In genomic region chr7:48806731-48807130, GRCh38 we compare ENCODE assay signal across 31 cellular contexts.
"Had no signal": no experiment of that assay in that cellular context is flagged by ENCODE, and none has a peak within 500 bp of the region (broad histone marks: within the 10 kb centered on the region; RNA-seq: fewer than 3 reads in every experiment).

No MANE protein-coding gene starts in this region.

- H3K36me3 ChIP-seq: neutrophil, pancreas, prostate gland, right lobe of liver, sigmoid colon, spleen, suprapubic skin, tibial artery, transverse colon, upper lobe of right lung, uterus had no signal

- H3K9me3 ChIP-seq: neutrophil, pancreas, prostate gland, right lobe of liver, sigmoid colon, spleen, suprapubic skin, testis, tibial artery, transverse colon, upper lobe of right lung, uterus had no signal

- H3K9me3 Mint-ChIP-seq: nephron; neural crest cell; stimulated activated naive CD8-positive, alpha-beta T cell treated with anti-CD3 and anti-CD28 coated beads, Interleukin-15, amount 100 ng/mL, for 72 hours; type B pancreatic cell had no signal

- H3K27ac ChIP-seq: neutrophil, pancreas, prostate gland, right lobe of liver, sigmoid colon, skin epidermis, spleen, suprapubic skin, testis, tibial artery, transverse colon, upper lobe of right lung, uterus had no signal

- DNase-seq: naive thymus-derived CD4-positive, alpha-beta T cell; natural killer cell; nucleus accumbens; pancreas; right cardiac atrium; right lobe of liver; sigmoid colon; spleen; stimulated activated CD4-positive, alpha-beta T cell treated with anti-CD3 and anti-CD28 coated beads, Interleukin-12 subunit alpha, Interleukin-12 subunit beta, amount 100 ng/mL, for 4 hours; stimulated activated CD4-positive, alpha-beta T cell treated with anti-CD3 and anti-CD28 coated beads, Interleukin-1b, Interleukin-23, amount 100 ng/mL, for 48 hours; stimulated activated CD4-positive, alpha-beta T cell treated with anti-CD3 and anti-CD28 coated beads, Interleukin-4, amount 100 ng/mL, for 1 hour; stimulated activated CD4-positive, alpha-beta T cell treated with anti-CD3 and anti-CD28 coated beads, Interleukin-4, amount 100 ng/mL, for 4 hours; stimulated activated CD8-positive, alpha-beta memory T cell treated with anti-CD3 and anti-CD28 coated beads, Interleukin-4, amount 100 ng/mL, for 48 hours; stimulated activated naive CD4-positive, alpha-beta T cell; stimulated activated naive CD8-positive, alpha-beta T cell treated with anti-CD3 and anti-CD28 coated beads, Interleukin-15, amount 100 ng/mL, for 72 hours; stimulated activated naive CD8-positive, alpha-beta T cell treated with anti-CD3 and anti-CD28 coated beads, Interleukin-15, Interleukin-2, amounts not matched to agents 100 U/mL and 50 U/mL, for 24 hours; substantia nigra; testis; tibial artery; transverse colon; upper lobe of right lung; uterus had no signal

- H3K27me3 ChIP-seq: neutrophil, pancreas, right lobe of liver, sigmoid colon, spleen, suprapubic skin, testis, tibial artery, transverse colon, upper lobe of right lung, uterus had no signal

- ATAC-seq: naive thymus-derived CD4-positive, alpha-beta T cell; natural killer cell; pancreas; right cardiac atrium; right lobe of liver; stimulated activated memory B cell treated with anti-CD40 and anti-IgM and Interleukin-4, amounts not matched to agents 10 μg/mL and 1 μg/mL and 100 μg/mL, for 72 hours; stimulated activated naive CD8-positive, alpha-beta T cell treated with anti-CD3 and anti-CD28 coated beads, Interleukin-15, amount 100 ng/mL, for 72 hours; stimulated activated naive CD8-positive, alpha-beta T cell treated with anti-CD3 and anti-CD28 coated beads, Interleukin-15, Interleukin-2, amounts not matched to agents 100 U/mL and 50 U/mL, for 24 hours; upper lobe of right lung had no signal

- H3K4me3 ChIP-seq: pancreas, prostate gland, right lobe of liver, sigmoid colon, skin epidermis, smooth muscle cell, spleen, suprapubic skin, testis, tibial artery, transverse colon, upper lobe of right lung, uterus had no signal

- H3K27me3 Mint-ChIP-seq: naive thymus-derived CD4-positive, alpha-beta T cell; stimulated activated memory B cell treated with anti-CD40 and anti-IgM and Interleukin-4, amounts not matched to agents 10 μg/mL and 1 μg/mL and 100 μg/mL, for 72 hours; stimulated activated naive CD8-positive, alpha-beta T cell treated with anti-CD3 and anti-CD28 coated beads, Interleukin-15, amount 100 ng/mL, for 72 hours had no signal

- H3K4me2 ChIP-seq: smooth muscle cell had no signal

- H3K36me3 Mint-ChIP-seq: naive thymus-derived CD4-positive, alpha-beta T cell; natural killer cell; stimulated activated memory B cell treated with anti-CD40 and anti-IgM and Interleukin-4, amounts not matched to agents 10 μg/mL and 1 μg/mL and 100 μg/mL, for 72 hours; type B pancreatic cell had no signal

- H3K27ac Mint-ChIP-seq: naive thymus-derived CD4-positive, alpha-beta T cell; natural killer cell; nephron; stimulated activated memory B cell treated with anti-CD40 and anti-IgM and Interleukin-4, amounts not matched to agents 10 μg/mL and 1 μg/mL and 100 μg/mL, for 72 hours; stimulated activated naive CD8-positive, alpha-beta T cell treated with anti-CD3 and anti-CD28 coated beads, Interleukin-15, amount 100 ng/mL, for 72 hours; type B pancreatic cell had no signal

- H3K4me1 ChIP-seq: pancreas, prostate gland, right lobe of liver, sigmoid colon, spleen, suprapubic skin, testis, tibial artery, transverse colon, upper lobe of right lung, uterus had no signal

- H3K4me1 Mint-ChIP-seq: naive thymus-derived CD4-positive, alpha-beta T cell; natural killer cell; stimulated activated memory B cell treated with anti-CD40 and anti-IgM and Interleukin-4, amounts not matched to agents 10 μg/mL and 1 μg/mL and 100 μg/mL, for 72 hours; stimulated activated naive CD8-positive, alpha-beta T cell treated with anti-CD3 and anti-CD28 coated beads, Interleukin-15, amount 100 ng/mL, for 72 hours had no signal

- H3K4me3 Mint-ChIP-seq: naive thymus-derived CD4-positive, alpha-beta T cell; natural killer cell; nephron; neural crest cell; stimulated activated memory B cell treated with anti-CD40 and anti-IgM and Interleukin-4, amounts not matched to agents 10 μg/mL and 1 μg/mL and 100 μg/mL, for 72 hours; stimulated activated naive CD8-positive, alpha-beta T cell treated with anti-CD3 and anti-CD28 coated beads, Interleukin-15, amount 100 ng/mL, for 72 hours; type B pancreatic cell had no signal
